ENCODE assay signal across 18 cellular contexts in genomic region chr10:97138777-97139317, GRCh38. TPM values are rescaled to one million over a fixed set of nuclear protein-coding genes. Genes with fewer than 3 reads are reported as not detected.
DNase-seq lines count a peak whose midpoint lies in the region; ATAC-seq, FAIRE-seq and TF ChIP-seq lines count a peak whose summit lies in the region.
"Had no signal": no experiment of that assay in that cellular context is flagged by ENCODE, and none has a peak within 500 bp of the region (broad histone marks: within the 10 kb centered on the region; RNA-seq: fewer than 3 reads in every experiment).

No MANE protein-coding gene starts in this region.

- H3K27me3 ChIP-seq in right atrium auricular region (no peaks in the 10 kb centered on the region), endodermal cell (ENCODE audit: control insufficient read depth, insufficient read depth, low read length, poor library complexity, severe bottlenecking) (peaks cover 38% of the 10 kb centered on the region), mesenchymal stem cell (ENCODE audit: control insufficient read depth in 1 of 2, insufficient read depth in 1 of 2, low read length in 2 of 2) (peaks cover 72 to 81% of the 10 kb centered on the region in 2 experiments)

- H3K79me1 ChIP-seq in mesenchymal stem cell (replicated peaks; ENCODE audit: low read length, poor library complexity, severe bottlenecking), result no peaks in the 10 kb centered on the region

- H3K4me1 ChIP-seq in right atrium auricular region, result no peaks in the 10 kb centered on the region
- peaks cover 6% of the 10 kb centered on the region for H3K4me1 ChIP-seq in endodermal cell (ENCODE audit: control insufficient read depth, insufficient read depth, low read length)
- no peaks in the 10 kb centered on the region for H3K4me1 ChIP-seq in kidney (ENCODE audit: control insufficient read depth in 1 of 2, insufficient read depth in 1 of 2, low read depth in 1 of 2, low read length in 2 of 2)
- H3K4me1 ChIP-seq in mesenchymal stem cell (ENCODE audit: control insufficient read depth, insufficient read depth, low read depth, low read length), result peaks cover 2% of the 10 kb centered on the region
- H3K4me1 ChIP-seq: Caco-2 had no signal

- H3K9ac ChIP-seq in endodermal cell (ENCODE audit: extremely low read depth, low read length, poor library complexity, severe bottlenecking) (no peak overlapping the region), kidney (ENCODE audit: low read length in 2 of 2) (no peak overlapping the region), mesenchymal stem cell (ENCODE audit: low read length) (no peak overlapping the region)

- H3K27me3 Mint-ChIP-seq in endodermal cell (ENCODE audit: insufficient read depth) (peaks cover 27% of the 10 kb centered on the region), type B pancreatic cell (peaks cover 36% of the 10 kb centered on the region)

- H3K18ac ChIP-seq in mesenchymal stem cell (ENCODE audit: low read depth in 1 of 2, low read length in 2 of 2), result no peak overlapping the region

- TF ChIP-seq CTCF in right atrium auricular region (IDR thresholded peaks at IDR 0.05), result no peak
- TF ChIP-seq CTCF in endodermal cell (conservative IDR thresholded peaks at IDR 0.05), result no peak
- TF ChIP-seq CTCF in kidney (IDR thresholded peaks at IDR 0.05; ENCODE audit: borderline replicate concordance, extremely low read depth, insufficient read depth), result no peak
- TF ChIP-seq CTCF in type B pancreatic cell (conservative IDR thresholded peaks at IDR 0.05), result no peak

- WGBS in endodermal cell (ENCODE audit: insufficient coverage in 1 of 2, insufficient read length in 1 of 2), 2 experiments, result 95% methylated on average over 4 to 7 of the region's 7 CpGs
- 86% methylated on average over 7 of the region's 7 CpGs for WGBS in mesenchymal stem cell

- DNase-seq in Right ventricle myocardium inferior (ENCODE audit: missing footprints), result no peak
- no peak for DNase-seq in right atrium auricular region (ENCODE audit: low spot score)
- peak; percentile 36 for DNase-seq in endodermal cell
- DNase-seq in kidney, result peak; percentile 50
- no peak for DNase-seq in type B pancreatic cell (ENCODE audit: extremely low spot score, unreplicated experiment)
- no peak for DNase-seq in glomerular visceral epithelial cell (ENCODE audit: extremely low spot score)
- DNase-seq in mesenchymal stem cell, result no peak
- DNase-seq: AML-193, GOT3, NCI-H1436, NCI-H2081 treated with DMSO at 0.1 percent for 48 hours, NCI-H748 treated with DMSO at 0.1 percent for 48 hours had no signal

- no peak overlapping the region for H2BK12ac ChIP-seq in mesenchymal stem cell (ENCODE audit: low read length in 2 of 2)

- H3K9me3 ChIP-seq in right atrium auricular region (no peaks in the 10 kb centered on the region), endodermal cell (ENCODE audit: control insufficient read depth, low read length) (no peaks in the 10 kb centered on the region), kidney (ENCODE audit: control insufficient read depth in 1 of 2, low read length in 2 of 2) (no peaks in the 10 kb centered on the region), mesenchymal stem cell (ENCODE audit: control insufficient read depth, low read length) (peaks cover 9% of the 10 kb centered on the region)
- H3K9me3 ChIP-seq: Caco-2 had no signal

- H2BK5ac ChIP-seq in mesenchymal stem cell (ENCODE audit: low read depth, low read length, poor library complexity, severe bottlenecking), result no peak overlapping the region

- no peak overlapping the region for H3K27ac ChIP-seq in right atrium auricular region
- no peak overlapping the region for H3K27ac ChIP-seq in endodermal cell (ENCODE audit: low read depth, low read length)
- H3K27ac ChIP-seq in kidney (ENCODE audit: low read depth in 2 of 2, low read length in 2 of 2), result no peak overlapping the region
- no peak overlapping the region for H3K27ac ChIP-seq in mesenchymal stem cell (ENCODE audit: low read length, poor library complexity, severe bottlenecking)
- H3K27ac ChIP-seq: HL-60 had no signal

- ATAC-seq in Right ventricle myocardium inferior, result peak; percentile 79
- no peak for ATAC-seq in HG03095 (IDR thresholded peaks at IDR 0.05; ENCODE audit: unreplicated experiment)

- no peak overlapping the region for H3K4ac ChIP-seq in mesenchymal stem cell (ENCODE audit: low read depth in 1 of 2, low read length in 2 of 2)

- H3K27ac Mint-ChIP-seq in endodermal cell (no peak overlapping the region), type B pancreatic cell (peak overlapping the region; percentile 72)

- no peak overlapping the region for H2BK120ac ChIP-seq in mesenchymal stem cell (ENCODE audit: low read depth, low read length)

- H3K4me2 ChIP-seq in mesenchymal stem cell (ENCODE audit: low read length, poor library complexity, severe bottlenecking), result no peak overlapping the region

- no peaks in the 10 kb centered on the region for H3K36me3 Mint-ChIP-seq in endodermal cell (ENCODE audit: low read depth)
- peaks cover 15% of the 10 kb centered on the region for H3K36me3 Mint-ChIP-seq in type B pancreatic cell

- H4K8ac ChIP-seq in mesenchymal stem cell (ENCODE audit: low read length), result no peak overlapping the region

- H3K36me3 ChIP-seq in right atrium auricular region (no peaks in the 10 kb centered on the region), endodermal cell (ENCODE audit: control insufficient read depth, insufficient read depth, low read length) (no peaks in the 10 kb centered on the region), kidney (ENCODE audit: control insufficient read depth in 1 of 2, insufficient read depth in 2 of 2, low read length in 2 of 2) (no peaks in the 10 kb centered on the region), mesenchymal stem cell (ENCODE audit: control insufficient read depth in 1 of 2, insufficient read depth in 2 of 2, low read depth in 1 of 2, low read length in 2 of 2) (no peaks in the 10 kb centered on the region)

- H2AFZ ChIP-seq in mesenchymal stem cell (ENCODE audit: low read depth, low read length), result no peak overlapping the region

- H2BK15ac ChIP-seq in mesenchymal stem cell (ENCODE audit: low read depth, poor library complexity, severe bottlenecking), result no peak overlapping the region

- H3K4me3 Mint-ChIP-seq in endodermal cell (no peak overlapping the region), type B pancreatic cell (peak overlapping the region; percentile 4)

- intact Hi-C loops in Right ventricle myocardium inferior (cut with DNase I), result no loop called here
- intact Hi-C loops in kidney (cut with DNase I), result no loop called here

- no peak overlapping the region for H3K23ac ChIP-seq in mesenchymal stem cell (ENCODE audit: low read length in 2 of 2)

- no peak overlapping the region for H4K91ac ChIP-seq in mesenchymal stem cell (ENCODE audit: low read length)

- H3K4me1 Mint-ChIP-seq in endodermal cell (peaks cover 15% of the 10 kb centered on the region), type B pancreatic cell (ENCODE audit: unreplicated experiment) (peaks cover 48% of the 10 kb centered on the region)

- H3K4me3 ChIP-seq in right atrium auricular region, result no peak overlapping the region
- H3K4me3 ChIP-seq in endodermal cell (ENCODE audit: low read length), result no peak overlapping the region
- H3K4me3 ChIP-seq in kidney (ENCODE audit: low read length in 2 of 2), result no peak overlapping the region
- no peak overlapping the region for H3K4me3 ChIP-seq in mesenchymal stem cell (ENCODE audit: insufficient read depth in 1 of 2, low read depth in 1 of 2, low read length in 2 of 2)
- H3K4me3 ChIP-seq: K562 had no signal

- H3K14ac ChIP-seq in mesenchymal stem cell (ENCODE audit: low read length in 2 of 2), result no peak overlapping the region

- FAIRE-seq in kidney (lab: Jason Lieb, UNC), result no peak
- FAIRE-seq: G401.6, GM12892, K562 had no signal

- no peaks in the 10 kb centered on the region for H3K9me3 Mint-ChIP-seq in endodermal cell
- H3K9me3 Mint-ChIP-seq in type B pancreatic cell, result no peaks in the 10 kb centered on the region

- no peak overlapping the region for H2AK5ac ChIP-seq in mesenchymal stem cell (ENCODE audit: low read length, severe bottlenecking)

RNA-seq across cellular contexts. Expression of gene SLIT1, which starts 46.9 kb away (rescaled TPM):
- total RNA-seq in Right ventricle myocardium inferior (0.08 TPM), right atrium auricular region (not detected), endodermal cell (1 to 10 TPM in 1 of 2 donors, under 1 TPM in 1; 0.97 to 2.4 TPM), kidney (0.35 TPM), type B pancreatic cell (ENCODE audit: low replicate concordance) (2.2 and 55.7 TPM in 2 replicates)
- polyA plus RNA-seq in endodermal cell (2013, experiment 1 of 2), result 22.5 TPM
- 23.2 TPM for polyA plus RNA-seq in endodermal cell (2013, experiment 2 of 2)
- 0.06 TPM for polyA plus RNA-seq in kidney (ENCODE audit: insufficient read depth, low read depth, low replicate concordance)
- polyA plus RNA-seq in mesenchymal stem cell (2013, experiment 1 of 2), result 0.06 TPM
- polyA plus RNA-seq in mesenchymal stem cell (2013, experiment 2 of 2), result 0.03 TPM

Comparison
In these comparisons a context has a peak if more than half of its experiments do, and no peak if none do; other contexts are left out.
1. DNase-seq: peak in endodermal cell (single experiment) and kidney (single experiment); none in Right ventricle myocardium inferior (single experiment), right atrium auricular region (single experiment), type B pancreatic cell (single experiment), glomerular visceral epithelial cell (single experiment) and mesenchymal stem cell (single experiment).